Comparison of ENCODE assay signal across 8 cellular contexts in genomic region chr9:96884443-96884842, GRCh38. TPM values are rescaled to one million over a fixed set of nuclear protein-coding genes. Genes with fewer than 3 reads are reported as not detected.
DNase-seq lines count a peak whose midpoint lies in the region; FAIRE-seq and TF ChIP-seq lines count a peak whose summit lies in the region.
"Had no signal": no experiment of that assay in that cellular context is flagged by ENCODE, and none has a peak within 500 bp of the region (broad histone marks: within the 10 kb centered on the region; RNA-seq: fewer than 3 reads in every experiment).

No MANE protein-coding gene starts in this region.

- DNase-seq in GM04504 (ENCODE audit: low read depth) (peak; percentile 16), RCC 7860 (ENCODE audit: low spot score) (peak; percentile 93), fibroblast of pulmonary artery (ENCODE audit: low read depth) (peak; percentile 35), retinal pigment epithelial cell (ENCODE audit: low read depth) (peak; percentile 46), NCI-H2171 (lab: John Stamatoyannopoulos, UW) (no peak), cerebellum (ENCODE audit: low spot score) (no peak), UCSD-AML1 (lab: John Stamatoyannopoulos, UW; ENCODE audit: unreplicated experiment) (no peak)
- DNase-seq: MM.1S had no signal

- TF ChIP-seq CTCF in fibroblast of pulmonary artery (IDR thresholded peaks at IDR 0.05; ENCODE audit: low read length, missing control alignments) (no peak), retinal pigment epithelial cell (conservative IDR thresholded peaks at IDR 0.05; ENCODE audit: low read depth, low read length) (no peak)

- peak; percentile 95 for FAIRE-seq in RCC 7860 (lab: Jason Lieb, UNC)

- no peak overlapping the region for H3K4me3 ChIP-seq in fibroblast of pulmonary artery (replicated peaks; ENCODE audit: low read depth, low read length)
- no peak overlapping the region for H3K4me3 ChIP-seq in retinal pigment epithelial cell (ENCODE audit: low read length)

RNA-seq across cellular contexts. Expression of gene ZNF782, which starts 30.1 kb away (rescaled TPM):
- total RNA-seq in cerebellum: 29.0 TPM

RNA-seq across cellular contexts. Expression of gene NUTM2G, which starts 44.2 kb away (rescaled TPM):
- total RNA-seq in cerebellum: not detected

Comparison
In these comparisons a context has a peak if more than half of its experiments do, and no peak if none do; other contexts are left out.
1. DNase-seq: peak in GM04504 (single experiment), RCC 7860 (single experiment), fibroblast of pulmonary artery (single experiment) and retinal pigment epithelial cell (single experiment); none in NCI-H2171 (single experiment), cerebellum (single experiment) and UCSD-AML1 (single experiment).